9 cellular contexts compared by ENCODE assay signal in genomic region chr2:38462121-38462634, GRCh38.
DNase-seq lines count a peak whose midpoint lies in the region; ATAC-seq and TF ChIP-seq lines count a peak whose summit lies in the region.
"Had no signal": no experiment of that assay in that cellular context is flagged by ENCODE, and none has a peak within 500 bp of the region (broad histone marks: within the 10 kb centered on the region; RNA-seq: fewer than 3 reads in every experiment).

No MANE protein-coding gene starts in this region.

- no peak for ATAC-seq in HG03565 (IDR thresholded peaks at IDR 0.05; ENCODE audit: unreplicated experiment)

- H3K27me3 ChIP-seq in BE2C, result no peaks in the 10 kb centered on the region
- H3K27me3 ChIP-seq: BLaER1 treated with 17β-estradiol and CSF1 and Interleukin-3, amounts not matched to agents 10 nM and 100 nM had no signal

- TF ChIP-seq CTCF in BE2C (IDR thresholded peaks at IDR 0.05; ENCODE audit: low read depth, low read length), result no peak

- H3K9me3 ChIP-seq in BE2C, result no peaks in the 10 kb centered on the region
- H3K9me3 ChIP-seq: BLaER1 treated with 17β-estradiol and CSF1 and Interleukin-3, amounts not matched to agents 10 nM and 100 nM had no signal

- peak; percentile 31 to 45 for DNase-seq in activated CD4-positive, alpha-beta T cell treated with anti-CD3 and anti-CD28 coated beads for 24 hours (ENCODE audit: low read depth in 2 of 2)
- no peak for DNase-seq in activated CD4-positive, alpha-beta T cell treated with anti-CD3 and anti-CD28 coated beads, Interleukin-2, amount 50 U/mL, for 4 hours
- DNase-seq in activated CD8-positive, alpha-beta memory T cell treated with anti-CD3 and anti-CD28 coated beads for 48 hours (ENCODE audit: low read depth in 2 of 3, low spot score in 2 of 3), result peak in 2 of 3 experiments; percentile 14 to 30
- DNase-seq in glomerular visceral epithelial cell (ENCODE audit: extremely low spot score) (peak; percentile 93), KG1 (lab: John Stamatoyannopoulos, UW) (no peak), BE2C (no peak)
- peak; percentile 69 for DNase-seq in stimulated activated CD8-positive, alpha-beta memory T cell treated with anti-CD3 and anti-CD28 coated beads, Interleukin-4, amount 100 ng/mL, for 48 hours

- H3K36me3 ChIP-seq in BE2C, result no peaks in the 10 kb centered on the region
- H3K36me3 ChIP-seq: BLaER1 treated with 17β-estradiol and CSF1 and Interleukin-3, amounts not matched to agents 10 nM and 100 nM had no signal

- H3K4me1 ChIP-seq in BE2C, result no peaks in the 10 kb centered on the region

- no peak overlapping the region for H3K4me3 ChIP-seq in BE2C (ENCODE audit: low read depth, low read length)
- H3K4me3 ChIP-seq: BLaER1 treated with 17β-estradiol and CSF1 and Interleukin-3, amounts not matched to agents 10 nM and 100 nM had no signal

Comparison
In these comparisons a context has a peak if more than half of its experiments do, and no peak if none do; other contexts are left out.
1. DNase-seq: peak in activated CD4-positive, alpha-beta T cell treated with anti-CD3 and anti-CD28 coated beads for 24 hours (2 of 2), activated CD8-positive, alpha-beta memory T cell treated with anti-CD3 and anti-CD28 coated beads for 48 hours (2 of 3), glomerular visceral epithelial cell (single experiment) and stimulated activated CD8-positive, alpha-beta memory T cell treated with anti-CD3 and anti-CD28 coated beads, Interleukin-4, amount 100 ng/mL, for 48 hours (single experiment); none in activated CD4-positive, alpha-beta T cell treated with anti-CD3 and anti-CD28 coated beads, Interleukin-2, amount 50 U/mL, for 4 hours (0 of 2), KG1 (single experiment) and BE2C (single experiment).